In the genomic region with DNA sequence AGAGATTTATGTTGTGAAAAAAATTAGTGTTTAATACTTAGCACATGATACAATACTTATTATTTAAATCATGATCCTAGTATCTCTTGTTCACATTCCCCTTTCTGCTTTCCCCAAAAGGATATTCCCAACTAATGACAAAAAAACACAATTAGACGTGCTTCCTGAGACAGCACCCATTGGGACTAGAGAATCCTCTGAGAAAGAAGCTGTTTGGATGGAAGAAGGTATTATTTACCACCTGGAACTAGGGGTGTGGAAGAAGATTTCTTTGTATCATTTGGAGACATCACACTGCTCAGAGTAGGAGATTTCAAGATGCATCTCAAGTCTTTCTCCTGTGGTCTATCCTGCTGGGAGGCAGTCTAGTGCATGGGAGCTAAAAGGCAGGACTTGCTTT, we compare ENCODE assay signal across 9 cellular contexts. TPM values are rescaled to one million over a fixed set of nuclear protein-coding genes. Genes with fewer than 3 reads are reported as not detected.
"Had no signal": no experiment of that assay in that cellular context is flagged by ENCODE, and none has a peak within 500 bp of the region (broad histone marks: within the 10 kb centered on the region; RNA-seq: fewer than 3 reads in every experiment).

A gene with protein sequence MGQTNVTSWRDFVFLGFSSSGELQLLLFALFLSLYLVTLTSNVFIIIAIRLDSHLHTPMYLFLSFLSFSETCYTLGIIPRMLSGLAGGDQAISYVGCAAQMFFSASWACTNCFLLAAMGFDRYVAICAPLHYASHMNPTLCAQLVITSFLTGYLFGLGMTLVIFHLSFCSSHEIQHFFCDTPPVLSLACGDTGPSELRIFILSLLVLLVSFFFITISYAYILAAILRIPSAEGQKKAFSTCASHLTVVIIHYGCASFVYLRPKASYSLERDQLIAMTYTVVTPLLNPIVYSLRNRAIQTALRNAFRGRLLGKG (plus strand): TSS at position 301 of the 400 bp plus-strand sequence. CDS start 1,171 bp downstream, outside the sequence.

- ATAC-seq: GM12878 had no signal

- H3K4me3 ChIP-seq: GM12878 had no signal

- DNase-seq: GDM1, GF-D8 had no signal

- FAIRE-seq: G401.6, GM12878, GM12891, GM12892, GM18507, GM19239 had no signal

RNA-seq across cellular contexts. Expression of the gene that starts here (rescaled TPM):
- total RNA-seq: G401, GM12878 had no signal
- polyA plus RNA-seq: GM12878 had no signal
